23 cellular contexts compared by ENCODE assay signal in the genomic region with DNA sequence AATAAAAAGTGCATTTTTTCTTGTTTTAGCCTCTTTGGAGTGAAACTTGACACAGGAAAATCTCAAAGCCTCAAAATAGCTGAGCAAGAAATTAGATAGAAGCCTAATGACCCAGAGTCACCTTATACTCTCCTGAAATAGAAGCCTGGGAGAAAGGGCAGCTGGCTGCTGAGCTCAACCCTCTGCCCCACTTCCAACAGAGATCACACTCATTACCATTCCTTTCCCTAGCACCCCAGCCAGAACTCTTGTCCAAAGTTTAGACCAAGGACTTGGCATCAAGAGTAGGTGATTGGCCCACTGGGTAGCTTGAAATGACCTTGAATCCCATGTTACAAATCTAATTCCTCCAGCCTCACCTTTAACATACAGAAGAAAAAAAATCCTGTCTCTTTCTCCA.
DNase-seq lines count a peak whose midpoint lies in the region; ATAC-seq and TF ChIP-seq lines count a peak whose summit lies in the region.
"Had no signal": no experiment of that assay in that cellular context is flagged by ENCODE, and none has a peak within 500 bp of the region (broad histone marks: within the 10 kb centered on the region; RNA-seq: fewer than 3 reads in every experiment).

No MANE protein-coding gene starts in this region.

- H3K9me2 ChIP-seq in PC-3 (replicated peaks; ENCODE audit: low read length): 0 out of 2 replicates have a peak, but pooled peaks cover 5% of the 10 kb centered on the region

- DNase-seq in PC-3 (no peak), foreskin keratinocyte (no peak), medulla oblongata (ENCODE audit: extremely low spot score) (peak; percentile 7), smooth muscle cell (lab: John Stamatoyannopoulos, UW; ENCODE audit: unreplicated experiment) (no peak), G401 (ENCODE audit: low spot score) (no peak), AG08396 (ENCODE audit: low spot score) (no peak)
- DNase-seq in activated CD8-positive, alpha-beta T cell treated with anti-CD3 and anti-CD28 coated beads, Interleukin-2, amount 10 ng/mL, durations not matched to agents 7 days and 5 days: no peak
- DNase-seq: activated CD4-positive, alpha-beta T cell treated with anti-CD3 and anti-CD28 coated beads, Interleukin-2, amount 10 ng/mL, durations not matched to agents 24 days and 14 days; CD4-positive, alpha-beta memory T cell; cerebellar nuclear complex; islet precursor cell; Karpas-422; naive thymus-derived CD8-positive, alpha-beta T cell; NCI-H1048; NCI-H2081 treated with DMSO at 0.1 percent for 48 hours; NK-92 treated with Interleukin-12 subunit alpha and Interleukin-12 subunit beta, amount 100 ng/mL, for 24 hours; ovary; T-helper 2 cell had no signal

- ATAC-seq in PC-3 (no peak), foreskin keratinocyte (no peak)
- no peak for ATAC-seq in activated CD8-positive, alpha-beta T cell treated with anti-CD3 and anti-CD28 coated beads, Interleukin-2, amount 10 ng/mL, durations not matched to agents 7 days and 5 days
- ATAC-seq: activated naive CD4-positive, alpha-beta T cell treated with anti-CD3 and anti-CD28 coated beads, Interleukin-2, amount 50 U/mL, for 72 hours; naive thymus-derived CD8-positive, alpha-beta T cell; Panc1; sciatic nerve had no signal

- no peaks in the 10 kb centered on the region for H3K4me1 Mint-ChIP-seq in activated CD8-positive, alpha-beta T cell treated with anti-CD3 and anti-CD28 coated beads, Interleukin-2, amount 10 ng/mL, durations not matched to agents 7 days and 5 days (ENCODE audit: low read depth)
- H3K4me1 Mint-ChIP-seq: activated CD4-positive, alpha-beta T cell treated with anti-CD3 and anti-CD28 coated beads, Interleukin-2, amount 10 ng/mL, durations not matched to agents 24 days and 14 days; CD4-positive, alpha-beta memory T cell; memory B cell; naive thymus-derived CD8-positive, alpha-beta T cell had no signal

- H3K4me1 ChIP-seq in PC-3 (ENCODE audit: insufficient read depth, low read length): peaks cover 30% of the 10 kb centered on the region
- H3K4me1 ChIP-seq in foreskin keratinocyte: peaks cover 18% of the 10 kb centered on the region
- H3K4me1 ChIP-seq in smooth muscle cell (ENCODE audit: low read depth): peaks cover 4% of the 10 kb centered on the region
- H3K4me1 ChIP-seq: ascending aorta had no signal

- H4K20me1 ChIP-seq in PC-3 (ENCODE audit: low read length) (no peaks in the 10 kb centered on the region), smooth muscle cell (ENCODE audit: low read depth) (no peaks in the 10 kb centered on the region)

- H3K79me2 ChIP-seq in PC-3 (ENCODE audit: low read length): no peaks in the 10 kb centered on the region
- no peaks in the 10 kb centered on the region for H3K79me2 ChIP-seq in smooth muscle cell (ENCODE audit: low read depth)

- peak overlapping the region; percentile 26 for H3K4me2 ChIP-seq in PC-3 (ENCODE audit: low read length)
- H3K4me2 ChIP-seq in smooth muscle cell: peak overlapping the region; percentile 72

- intact Hi-C loops in PC-3 (cut with micrococcal nuclease): no loop called here

- no peak overlapping the region for H3K27ac Mint-ChIP-seq in activated CD8-positive, alpha-beta T cell treated with anti-CD3 and anti-CD28 coated beads, Interleukin-2, amount 10 ng/mL, durations not matched to agents 7 days and 5 days
- H3K27ac Mint-ChIP-seq: activated CD4-positive, alpha-beta T cell treated with anti-CD3 and anti-CD28 coated beads, Interleukin-2, amount 10 ng/mL, durations not matched to agents 24 days and 14 days; activated naive CD4-positive, alpha-beta T cell treated with anti-CD3 and anti-CD28 coated beads, Interleukin-2, amount 50 U/mL, for 72 hours; CD4-positive, alpha-beta memory T cell; memory B cell; naive thymus-derived CD8-positive, alpha-beta T cell had no signal

- H3K4me3 ChIP-seq in PC-3 (ENCODE audit: low read length) (no peak overlapping the region), smooth muscle cell (no peak overlapping the region)
- H3K4me3 ChIP-seq: ascending aorta, ovary had no signal

- H3K36me3 ChIP-seq in PC-3 (ENCODE audit: low read depth, low read length) (no peaks in the 10 kb centered on the region), smooth muscle cell (ENCODE audit: low read depth) (no peaks in the 10 kb centered on the region)
- H3K36me3 ChIP-seq: ascending aorta, ovary had no signal

- no peak overlapping the region for H2AFZ ChIP-seq in PC-3 (ENCODE audit: low read length)
- H2AFZ ChIP-seq in smooth muscle cell (ENCODE audit: low read depth): no peak overlapping the region

- POLR2A ChIA-PET in PC-3 (lab: Charles Lee; ENCODE audit: unreplicated experiment): no interaction called here
- POLR2A ChIA-PET in activated CD8-positive, alpha-beta T cell treated with anti-CD3 and anti-CD28 coated beads, Interleukin-2, amount 10 ng/mL, durations not matched to agents 7 days and 5 days (lab: Charles Lee): no interaction called here

- H3K27ac ChIP-seq in PC-3 (ENCODE audit: low read length) (peak overlapping the region; percentile 4; the same call in 1 of the 2 replicates), foreskin keratinocyte (peak overlapping the region; percentile 61), smooth muscle cell (ENCODE audit: low read depth) (peak overlapping the region; percentile 88)
- H3K27ac ChIP-seq: ascending aorta, ovary had no signal

- in situ Hi-C loops in G401 (cut with HindIII; ENCODE audit: low sequenced_read_pairs): no loop called here

- CTCF ChIA-PET in PC-3 (lab: Charles Lee): no interaction called here
- CTCF ChIA-PET in activated CD8-positive, alpha-beta T cell treated with anti-CD3 and anti-CD28 coated beads, Interleukin-2, amount 10 ng/mL, durations not matched to agents 7 days and 5 days (lab: Charles Lee): no interaction called here

- BruUV-seq in PC-3 (replicated peaks; lab: Mats Ljungman, UMichigan): no TSS peak

- H3F3A ChIP-seq in PC-3 (ENCODE audit: low read length, unreplicated experiment): no peaks in the 10 kb centered on the region
- peaks cover 7% of the 10 kb centered on the region for H3F3A ChIP-seq in smooth muscle cell (ENCODE audit: low read depth)

- peaks cover 16% of the 10 kb centered on the region for H3K27me3 Mint-ChIP-seq in activated CD8-positive, alpha-beta T cell treated with anti-CD3 and anti-CD28 coated beads, Interleukin-2, amount 10 ng/mL, durations not matched to agents 7 days and 5 days (ENCODE audit: low read depth)

- no peaks in the 10 kb centered on the region for H3K36me3 Mint-ChIP-seq in activated CD8-positive, alpha-beta T cell treated with anti-CD3 and anti-CD28 coated beads, Interleukin-2, amount 10 ng/mL, durations not matched to agents 7 days and 5 days (ENCODE audit: low read depth)
- H3K36me3 Mint-ChIP-seq: activated naive CD4-positive, alpha-beta T cell treated with anti-CD3 and anti-CD28 coated beads, Interleukin-2, amount 50 U/mL, for 72 hours; CD4-positive, alpha-beta memory T cell; memory B cell; naive thymus-derived CD8-positive, alpha-beta T cell had no signal

- no peaks in the 10 kb centered on the region for H3K9me3 Mint-ChIP-seq in activated CD8-positive, alpha-beta T cell treated with anti-CD3 and anti-CD28 coated beads, Interleukin-2, amount 10 ng/mL, durations not matched to agents 7 days and 5 days (ENCODE audit: insufficient read depth)
- H3K9me3 Mint-ChIP-seq: activated CD4-positive, alpha-beta T cell treated with anti-CD3 and anti-CD28 coated beads, Interleukin-2, amount 10 ng/mL, durations not matched to agents 24 days and 14 days; activated naive CD4-positive, alpha-beta T cell treated with anti-CD3 and anti-CD28 coated beads, Interleukin-2, amount 50 U/mL, for 72 hours; memory B cell; naive thymus-derived CD8-positive, alpha-beta T cell had no signal

- H3K27me3 ChIP-seq in PC-3 (ENCODE audit: low read length): no peaks in the 10 kb centered on the region
- H3K27me3 ChIP-seq in foreskin keratinocyte: no peaks in the 10 kb centered on the region
- no peaks in the 10 kb centered on the region for H3K27me3 ChIP-seq in smooth muscle cell (ENCODE audit: low read depth)
- H3K27me3 ChIP-seq: ascending aorta, ovary had no signal

- TF ChIP-seq CTCF in PC-3 (conservative IDR thresholded peaks at IDR 0.05; ENCODE audit: low read depth, low read length): no peak
- no peak for TF ChIP-seq CTCF in foreskin keratinocyte (conservative IDR thresholded peaks at IDR 0.05)
- no peak for TF ChIP-seq CTCF in smooth muscle cell (IDR thresholded peaks at IDR 0.05; ENCODE audit: borderline replicate concordance, insufficient read depth, poor library complexity, severe bottlenecking)

- no peak overlapping the region for H3K9ac ChIP-seq in PC-3 (ENCODE audit: low read length)
- peak overlapping the region; percentile 67 for H3K9ac ChIP-seq in smooth muscle cell (ENCODE audit: low read depth)

- no peak overlapping the region for H3K4me3 Mint-ChIP-seq in activated CD8-positive, alpha-beta T cell treated with anti-CD3 and anti-CD28 coated beads, Interleukin-2, amount 10 ng/mL, durations not matched to agents 7 days and 5 days
- H3K4me3 Mint-ChIP-seq: activated CD4-positive, alpha-beta T cell treated with anti-CD3 and anti-CD28 coated beads, Interleukin-2, amount 10 ng/mL, durations not matched to agents 24 days and 14 days; CD4-positive, alpha-beta memory T cell; memory B cell; naive thymus-derived CD8-positive, alpha-beta T cell had no signal

- no peaks in the 10 kb centered on the region for H3K9me3 ChIP-seq in PC-3 (ENCODE audit: low read length)
- H3K9me3 ChIP-seq in smooth muscle cell (replicated peaks; ENCODE audit: low read depth): no peaks in the 10 kb centered on the region
- H3K9me3 ChIP-seq: ascending aorta, ovary had no signal

Comparison
In these comparisons a context has a peak if more than half of its experiments do, and no peak if none do; other contexts are left out.
1. H3K27ac ChIP-seq: peak in every context shown above with its lines; median percentile 88 in smooth muscle cell; 61 in foreskin keratinocyte; 4 in PC-3.